In the genomic region with DNA sequence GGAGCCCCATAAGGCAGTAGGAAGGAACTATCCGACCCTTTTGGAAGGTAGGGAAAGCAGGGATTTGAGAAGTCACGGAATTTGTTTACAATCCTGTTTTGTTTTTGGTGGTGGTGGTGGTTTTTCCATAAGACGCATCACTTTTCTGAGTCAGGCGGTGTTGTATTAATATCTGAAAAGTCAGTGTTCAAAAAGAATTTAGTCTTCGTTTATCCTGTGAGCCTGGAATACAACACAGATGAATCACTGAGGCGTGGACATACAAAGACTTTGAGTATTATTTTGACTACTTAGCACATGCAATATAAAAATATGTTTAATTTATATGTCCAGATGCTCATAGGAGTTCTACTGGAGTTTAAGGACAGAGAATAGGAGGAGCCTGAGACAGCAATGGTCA, we compare ENCODE assay signal across 9 cellular contexts. TPM values are rescaled to one million over a fixed set of nuclear protein-coding genes. Genes with fewer than 3 reads are reported as not detected.
A peak's percentile ranks its signal among the peaks of the same experiment; 100 is the strongest.
DNase-seq lines count a peak whose midpoint lies in the region; ATAC-seq, FAIRE-seq and TF ChIP-seq lines count a peak whose summit lies in the region.
"Had no signal": no experiment of that assay in that cellular context is flagged by ENCODE, and none has a peak within 500 bp of the region (broad histone marks: within the 10 kb centered on the region; RNA-seq: fewer than 3 reads in every experiment).

No MANE protein-coding gene starts in this region.

- no peak overlapping the region for H2BK120ac ChIP-seq in mesenchymal stem cell (ENCODE audit: low read depth, low read length)

- no peak for TF ChIP-seq RAD21 in GM12878 (IDR thresholded peaks at IDR 0.05; ENCODE audit: insufficient read depth, low read depth, low read length)

- no peak overlapping the region for H4K8ac ChIP-seq in mesenchymal stem cell (ENCODE audit: low read length)

- RAD21 ChIA-PET in GM12878 (lab: Charles Lee; ENCODE audit: unreplicated experiment), result no interaction called here

- H3K9ac ChIP-seq in GM12878 (ENCODE audit: control insufficient read depth, insufficient read depth, low read length) (no peak overlapping the region), mesenchymal stem cell (ENCODE audit: low read length) (peak overlapping the region; percentile 91)

- peaks cover 0 to 21% (median 10%) of the 10 kb centered on the region in 12 donors for H3K4me1 ChIP-seq in heart left ventricle
- H3K4me1 ChIP-seq in GM12878 (ENCODE audit: control insufficient read depth, insufficient read depth, low read length), result no peaks in the 10 kb centered on the region
- H3K4me1 ChIP-seq in mesenchymal stem cell (ENCODE audit: control insufficient read depth, insufficient read depth, low read depth, low read length), result peaks cover 5% of the 10 kb centered on the region
- H3K4me1 ChIP-seq in upper lobe of right lung, result peaks cover 7% of the 10 kb centered on the region

- no peak for FAIRE-seq in GM12878 (lab: Jason Lieb, UNC)
- FAIRE-seq: G401.6 had no signal

- H3K27ac ChIP-seq in heart left ventricle, result peak overlapping the region in 5 of 12 donors; percentile 86 to 95 (median 94)
- no peak overlapping the region for H3K27ac ChIP-seq in GM12878 (ENCODE audit: control insufficient read depth, insufficient read depth)
- H3K27ac ChIP-seq in mesenchymal stem cell (ENCODE audit: low read length, poor library complexity, severe bottlenecking), result no peak overlapping the region
- H3K27ac ChIP-seq in upper lobe of right lung, result no peak overlapping the region

- H3K23ac ChIP-seq in mesenchymal stem cell (ENCODE audit: low read length in 2 of 2), result no peak overlapping the region

- TF ChIP-seq POLR2A in heart left ventricle (IDR thresholded peaks at IDR 0.05), result no peak
- TF ChIP-seq POLR2A in GM12878 (IDR thresholded peaks at IDR 0.05; ENCODE audit: low read depth, low read length), result no peak

- no peaks in the 10 kb centered on the region for H3K27me3 ChIP-seq in heart left ventricle
- no peaks in the 10 kb centered on the region for H3K27me3 ChIP-seq in GM12878 (replicated peaks in 1 of 2; ENCODE audit: control insufficient read depth in 2 of 2, insufficient read depth in 2 of 2, low read length in 1 of 2)
- H3K27me3 ChIP-seq in mesenchymal stem cell (ENCODE audit: control insufficient read depth in 1 of 2, insufficient read depth in 1 of 2, low read length in 2 of 2), result peaks cover 0 to 4% of the 10 kb centered on the region in 2 experiments
- no peaks in the 10 kb centered on the region for H3K27me3 ChIP-seq in upper lobe of right lung

- H3K14ac ChIP-seq in mesenchymal stem cell (ENCODE audit: low read length in 2 of 2), result no peak overlapping the region

- peak overlapping the region; percentile 82 for H2AFZ ChIP-seq in GM12878 (ENCODE audit: control insufficient read depth, low read depth, low read length)
- H2AFZ ChIP-seq in mesenchymal stem cell (ENCODE audit: low read depth, low read length), result peak overlapping the region; percentile 76

- DNase-seq in heart left ventricle (no peak), left ventricle myocardium superior (no peak), GM12878 (ENCODE audit: low read depth, low spot score) (no peak), mesenchymal stem cell (no peak), upper lobe of right lung (no peak), NCI-H128 (lab: John Stamatoyannopoulos, UW; ENCODE audit: unreplicated experiment) (no peak)

- no peaks in the 10 kb centered on the region for H4K20me1 ChIP-seq in GM12878 (ENCODE audit: control insufficient read depth, insufficient read depth)

- no peak overlapping the region for H2BK5ac ChIP-seq in mesenchymal stem cell (ENCODE audit: low read depth, low read length, poor library complexity, severe bottlenecking)

- ATAC-seq in heart left ventricle, result no peak
- ATAC-seq in left ventricle myocardium superior, result no peak
- ATAC-seq in GM12878, result no peak
- ATAC-seq in upper lobe of right lung, result no peak
- no peak for ATAC-seq in GM19395 (IDR thresholded peaks at IDR 0.05; ENCODE audit: unreplicated experiment)
- no peak for ATAC-seq in HG02642 (IDR thresholded peaks at IDR 0.05; ENCODE audit: poor library complexity, unreplicated experiment)

- CTCF ChIA-PET in GM12878 (lab: Yijun Ruan, JAX), result no interaction called here

- H3K9me3 ChIP-seq in heart left ventricle, result peaks cover 0 to 41% (median 31%) of the 10 kb centered on the region in 12 donors
- peaks cover 15% of the 10 kb centered on the region; the same call in 2 of the 3 replicates for H3K9me3 ChIP-seq in GM12878 (replicated peaks; ENCODE audit: control insufficient read depth, insufficient read depth, low read length)
- H3K9me3 ChIP-seq in mesenchymal stem cell (ENCODE audit: control insufficient read depth, low read length), result peaks cover 45% of the 10 kb centered on the region
- peaks cover 15% of the 10 kb centered on the region for H3K9me3 ChIP-seq in upper lobe of right lung

- no peak overlapping the region for H2BK12ac ChIP-seq in mesenchymal stem cell (ENCODE audit: low read length in 2 of 2)

- H2AK5ac ChIP-seq in mesenchymal stem cell (ENCODE audit: low read length, severe bottlenecking), result no peak overlapping the region

- SMC1A ChIA-PET in GM12878 (lab: Charles Lee; ENCODE audit: uncharacterized antibody, unreplicated experiment), result no interaction called here

- H3K4me2 ChIP-seq in GM12878 (ENCODE audit: control insufficient read depth, insufficient read depth) (peak overlapping the region; percentile 93), mesenchymal stem cell (ENCODE audit: low read length, poor library complexity, severe bottlenecking) (peak overlapping the region; percentile 80)

- peaks cover 28% of the 10 kb centered on the region for H3K79me1 ChIP-seq in mesenchymal stem cell (replicated peaks; ENCODE audit: low read length, poor library complexity, severe bottlenecking)

- TF ChIP-seq CTCF in heart left ventricle (IDR thresholded peaks at IDR 0.05) (no peak), GM12878 (IDR thresholded peaks at IDR 0.05 in 2 of 3, conservative IDR thresholded peaks at IDR 0.05 in 1 of 3; ENCODE audit: control insufficient read depth in 2 of 3, extremely low read depth in 1 of 3, insufficient read depth in 1 of 3, low read depth in 3 of 3, low read length in 3 of 3) (no peak), upper lobe of right lung (IDR thresholded peaks at IDR 0.05) (no peak)

- 66 to 76% (median 71%) methylated on average over 6 of the region's 6 CpGs for WGBS in heart left ventricle, 4 donors
- WGBS in GM12878 (ENCODE audit: insufficient coverage, insufficient replicate concordance, low lambda C conversion rate, missing lambda C conversion rate), result 84% methylated on average over 6 of the region's 6 CpGs
- WGBS in mesenchymal stem cell, result 68% methylated on average over 4 of the region's 6 CpGs

- H3K4me3 ChIP-seq in heart left ventricle (peak overlapping the region; percentile 57 to 94 (median 78)), GM12878 (peak overlapping the region; percentile 79), mesenchymal stem cell (ENCODE audit: insufficient read depth in 1 of 2, low read depth in 1 of 2, low read length in 2 of 2) (peak overlapping the region in 1 of 2 experiments; percentile 86), upper lobe of right lung (peak overlapping the region; percentile 83)

- H2BK15ac ChIP-seq in mesenchymal stem cell (ENCODE audit: low read depth, poor library complexity, severe bottlenecking), result no peak overlapping the region

- H4K91ac ChIP-seq in mesenchymal stem cell (ENCODE audit: low read length), result no peak overlapping the region

- H3K4ac ChIP-seq in mesenchymal stem cell (ENCODE audit: low read depth in 1 of 2, low read length in 2 of 2), result no peak overlapping the region

- TF ChIP-seq EP300 in GM12878 (IDR thresholded peaks at IDR 0.05; ENCODE audit: borderline replicate concordance in 1 of 2, control insufficient read depth in 1 of 2, low read depth in 2 of 2, low read length in 2 of 2), result no peak

- POLR2A ChIA-PET in GM12878 (lab: Charles Lee), result no interaction called here

- H3K18ac ChIP-seq in mesenchymal stem cell (ENCODE audit: low read depth in 1 of 2, low read length in 2 of 2), result no peak overlapping the region

- in situ Hi-C loops in GM12878 (cut with MboI), result no loop called here

- intact Hi-C loops in heart left ventricle (cut with DNase I), result loop anchor here in 5 of 10 donors (5.0 to 10.0 kb wide), 5 partner anchors 41 to 131 kb away; a partner anchor contains a TSS
- intact Hi-C loops in left ventricle myocardium superior (cut with micrococcal nuclease), result no loop called here
- intact Hi-C loops in GM12878 (cut with micrococcal nuclease; ENCODE audit: unreplicated experiment), result loop anchor here (10.0 kb wide), 1 partner anchor 183 kb away; a partner anchor contains a TSS
- intact Hi-C loops in upper lobe of right lung (cut with DNase I), result no loop called here

- BruUV-seq in GM12878 (replicated peaks; lab: Mats Ljungman, UMichigan), result no TSS peak

- H3K79me2 ChIP-seq in GM12878 (ENCODE audit: control insufficient read depth, insufficient read depth, low read length), result no peaks in the 10 kb centered on the region

- H3K36me3 ChIP-seq in heart left ventricle (peaks cover 0 to 35% (median 19%) of the 10 kb centered on the region in 9 donors), GM12878 (ENCODE audit: control insufficient read depth in 2 of 2, insufficient read depth in 2 of 2, low read length in 1 of 2) (no peaks in the 10 kb centered on the region; a peak in 2 of 4 replicates), mesenchymal stem cell (ENCODE audit: control insufficient read depth in 1 of 2, insufficient read depth in 2 of 2, low read depth in 1 of 2, low read length in 2 of 2) (peaks cover 20 to 44% of the 10 kb centered on the region in 2 experiments), upper lobe of right lung (peaks cover 17% of the 10 kb centered on the region)

RNA-seq across cellular contexts. Expression of a gene that starts 0.8 kb away (rescaled TPM):
- total RNA-seq in heart left ventricle (1 to 10 TPM; 2.0 to 4.9 (median 3.7) TPM), left ventricle myocardium superior (3.0 TPM), GM12878 (2014; rRNA removed) (0.11 and 0.93 TPM in 2 replicates), GM12878 (2014; rRNA removed; fragmentation: Illumina TruSeq; extraction: Trizol) (0.72 and 0.74 TPM in 2 replicates), GM12878 (2021) (0.59 and 0.85 TPM in 2 replicates), upper lobe of right lung (3.8 TPM)
- polyA plus RNA-seq in heart left ventricle (1 to 10 TPM; 1.2 to 1.3 TPM), GM12878 (2011; rRNA removed) (1.3 and 1.7 TPM in 2 replicates), GM12878 (2014; fragmentation: Illumina TruSeq; extraction: Trizol) (0.21 and 0.40 TPM in 2 replicates), GM12878 (2014; fragmentation: Nextera tagmentation; extraction: Ambion mirVana) (not detected), GM12878 (2014; rRNA removed) (0.22 and 0.30 TPM in 2 replicates), GM12878 (2016; fragmentation: Nextera tagmentation; extraction: Ambion mirVana) (under 1 TPM in 1 of 2 experiments, not detected in 1; 0.29 TPM)
- 23.8 and 24.1 TPM in 2 replicates for total RNA-seq in GM12878 (2013; cell fraction: nucleolus; rRNA removed)
- polyA plus RNA-seq in GM12878 (2011; ENCODE audit: low read depth), result 0.22 TPM
- 1.4 and 1.7 TPM in 2 replicates for polyA plus RNA-seq in GM12878 (2011; cell fraction: cytosol; rRNA removed)
- polyA plus RNA-seq in GM12878 (2011; cell fraction: nucleus; rRNA removed), result 1.2 TPM in 2 replicates
- polyA plus RNA-seq in GM12878 (2012), result 0.22 and 0.35 TPM in 2 replicates
- 4.5 and 5.8 TPM in 2 replicates for polyA minus RNA-seq in GM12878 (2011; rRNA and poly(A)+ RNA removed)
- 1.3 and 2.9 TPM in 2 replicates for polyA minus RNA-seq in GM12878 (2011; cell fraction: cytosol; rRNA and poly(A)+ RNA removed)
- 6.5 and 7.4 TPM in 2 replicates for polyA minus RNA-seq in GM12878 (2011; cell fraction: nucleus; rRNA and poly(A)+ RNA removed)
- 0.75 TPM for polyA plus RNA-seq in mesenchymal stem cell (2013, experiment 1 of 2)
- 0.79 TPM for polyA plus RNA-seq in mesenchymal stem cell (2013, experiment 2 of 2)

RNA-seq across cellular contexts. Expression of a gene that starts 42.5 kb away (rescaled TPM):
- total RNA-seq in heart left ventricle (1 to 10 TPM; 2.5 to 5.9 (median 3.5) TPM), left ventricle myocardium superior (3.6 TPM), GM12878 (2014; rRNA removed) (2.8 and 4.0 TPM in 2 replicates), GM12878 (2014; rRNA removed; fragmentation: Illumina TruSeq; extraction: Trizol) (4.2 and 4.7 TPM in 2 replicates), GM12878 (2021) (3.5 TPM in 2 replicates), upper lobe of right lung (4.7 TPM)
- polyA plus RNA-seq in heart left ventricle (1 to 10 TPM; 1.2 to 2.0 TPM), GM12878 (2011; rRNA removed) (4.5 and 5.1 TPM in 2 replicates), GM12878 (2014; fragmentation: Illumina TruSeq; extraction: Trizol) (4.1 and 4.6 TPM in 2 replicates), GM12878 (2014; fragmentation: Nextera tagmentation; extraction: Ambion mirVana) (1 to 10 TPM; 3.0 to 3.4 TPM), GM12878 (2014; rRNA removed) (2.4 and 2.5 TPM in 2 replicates), GM12878 (2016; fragmentation: Nextera tagmentation; extraction: Ambion mirVana) (1 to 10 TPM; 3.1 to 3.3 TPM)
- 5.5 and 6.8 TPM in 2 replicates for total RNA-seq in GM12878 (2013; cell fraction: nucleolus; rRNA removed)
- 0.60 TPM for polyA plus RNA-seq in GM12878 (2011; ENCODE audit: low read depth)
- polyA plus RNA-seq in GM12878 (2011; cell fraction: cytosol; rRNA removed), result 3.6 and 4.5 TPM in 2 replicates
- 3.0 and 4.1 TPM in 2 replicates for polyA plus RNA-seq in GM12878 (2011; cell fraction: nucleus; rRNA removed)
- polyA plus RNA-seq in GM12878 (2012), result 0.92 and 2.7 TPM in 2 replicates
- polyA minus RNA-seq in GM12878 (2011; rRNA and poly(A)+ RNA removed), result 8.0 and 10.1 TPM in 2 replicates
- 1.7 and 4.1 TPM in 2 replicates for polyA minus RNA-seq in GM12878 (2011; cell fraction: cytosol; rRNA and poly(A)+ RNA removed)
- 2.1 and 3.1 TPM in 2 replicates for polyA minus RNA-seq in GM12878 (2011; cell fraction: nucleus; rRNA and poly(A)+ RNA removed)
- polyA plus RNA-seq in mesenchymal stem cell (2013, experiment 1 of 2), result 2.5 TPM
- polyA plus RNA-seq in mesenchymal stem cell (2013, experiment 2 of 2), result 2.4 TPM

RNA-seq across cellular contexts. Expression of a gene that starts 48.5 kb away (rescaled TPM):
- total RNA-seq in heart left ventricle (10 to 100 TPM in 6 of 9 donors, 1 to 10 TPM in 3; 6.1 to 16.8 (median 11.2) TPM), left ventricle myocardium superior (15.4 TPM), GM12878 (2014; rRNA removed) (6.6 and 6.8 TPM in 2 replicates), GM12878 (2014; rRNA removed; fragmentation: Illumina TruSeq; extraction: Trizol) (5.7 and 6.0 TPM in 2 replicates), GM12878 (2021) (8.7 and 9.8 TPM in 2 replicates), upper lobe of right lung (19.8 TPM)
- polyA plus RNA-seq in heart left ventricle (10 to 100 TPM in 1 of 2 donors, 1 to 10 TPM in 1; 7.4 to 11.9 TPM), GM12878 (2011; rRNA removed) (6.7 and 7.4 TPM in 2 replicates), GM12878 (2014; fragmentation: Illumina TruSeq; extraction: Trizol) (5.3 and 6.4 TPM in 2 replicates), GM12878 (2014; fragmentation: Nextera tagmentation; extraction: Ambion mirVana) (1 to 10 TPM; 5.8 to 7.2 TPM), GM12878 (2014; rRNA removed) (6.4 and 6.8 TPM in 2 replicates), GM12878 (2016; fragmentation: Nextera tagmentation; extraction: Ambion mirVana) (1 to 10 TPM; 5.1 to 7.4 TPM)
- total RNA-seq in GM12878 (2013; cell fraction: nucleolus; rRNA removed), result 41.0 and 42.4 TPM in 2 replicates
- polyA plus RNA-seq in GM12878 (2011; ENCODE audit: low read depth), result 2.5 TPM
- polyA plus RNA-seq in GM12878 (2011; cell fraction: cytosol; rRNA removed), result 2.7 and 4.4 TPM in 2 replicates
- 13.3 and 14.6 TPM in 2 replicates for polyA plus RNA-seq in GM12878 (2011; cell fraction: nucleus; rRNA removed)
- 4.7 and 6.6 TPM in 2 replicates for polyA plus RNA-seq in GM12878 (2012)
- 3.7 and 5.4 TPM in 2 replicates for polyA minus RNA-seq in GM12878 (2011; rRNA and poly(A)+ RNA removed)
- polyA minus RNA-seq in GM12878 (2011; cell fraction: cytosol; rRNA and poly(A)+ RNA removed), result 1.9 and 3.8 TPM in 2 replicates
- 8.9 and 11.5 TPM in 2 replicates for polyA minus RNA-seq in GM12878 (2011; cell fraction: nucleus; rRNA and poly(A)+ RNA removed)
- 7.3 TPM for polyA plus RNA-seq in mesenchymal stem cell (2013, experiment 1 of 2)
- polyA plus RNA-seq in mesenchymal stem cell (2013, experiment 2 of 2), result 7.0 TPM
